1 cellular context compared by ENCODE assay signal in the genomic region with DNA sequence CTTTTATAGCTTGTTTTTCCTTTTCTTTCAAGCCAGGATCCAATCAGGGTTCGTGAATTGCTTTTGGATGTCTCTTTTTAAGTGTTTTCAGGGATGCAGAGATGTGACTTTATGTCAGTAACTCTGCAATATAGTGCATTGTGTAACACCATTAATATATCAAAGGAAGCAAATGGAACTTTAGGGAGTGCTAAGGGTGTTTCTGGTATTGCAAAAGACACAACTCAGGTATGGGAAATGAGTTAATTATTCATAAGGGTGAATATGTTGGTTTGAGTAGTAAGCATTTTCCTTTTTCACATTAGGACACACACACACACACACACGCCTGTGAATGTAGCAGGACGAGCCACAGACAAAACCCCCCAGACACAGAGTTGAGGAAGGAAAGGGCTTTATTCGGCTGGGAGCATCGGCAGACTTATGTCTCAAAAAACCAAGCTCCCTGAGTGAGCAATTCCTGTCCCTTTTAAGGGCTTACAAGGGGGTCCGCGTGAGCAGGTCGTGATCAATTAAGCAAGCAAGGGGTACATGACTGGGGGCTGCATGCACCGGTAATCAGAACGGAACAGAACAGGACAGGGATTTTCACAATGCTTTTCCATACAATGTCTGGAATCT.
TF ChIP-seq lines count a peak whose summit lies in the region.

No MANE protein-coding gene starts in this region.

TF ChIP-seq in SK-N-SH, 30 proteins besides CTCF, POLR2A, EP300 and RAD21 (continued from another document):
- TF ChIP-seq IRF3 (IDR thresholded peaks at IDR 0.05; ENCODE audit: low read depth, low read length) (no peak), MEF2A (IDR thresholded peaks at IDR 0.05; ENCODE audit: borderline replicate concordance, low read depth) (no peak), REST (IDR thresholded peaks at IDR 0.05; ENCODE audit: low read depth, low read length) (no peak), FOXJ3 (CRISPR knock-in tag; IDR thresholded peaks at IDR 0.05) (no peak), SMC3 (IDR thresholded peaks at IDR 0.05; ENCODE audit: low read depth, low read length) (no peak)
- TF ChIP-seq, protein P1, sequence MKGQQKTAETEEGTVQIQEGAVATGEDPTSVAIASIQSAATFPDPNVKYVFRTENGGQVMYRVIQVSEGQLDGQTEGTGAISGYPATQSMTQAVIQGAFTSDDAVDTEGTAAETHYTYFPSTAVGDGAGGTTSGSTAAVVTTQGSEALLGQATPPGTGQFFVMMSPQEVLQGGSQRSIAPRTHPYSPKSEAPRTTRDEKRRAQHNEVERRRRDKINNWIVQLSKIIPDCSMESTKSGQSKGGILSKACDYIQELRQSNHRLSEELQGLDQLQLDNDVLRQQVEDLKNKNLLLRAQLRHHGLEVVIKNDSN (IDR thresholded peaks at IDR 0.05; ENCODE audit: borderline replicate concordance, low read depth) = no peak
TF ChIP-seq in SK-N-SH: peak in this region for 0.
